Comparison of ENCODE assay signal across 9 cellular contexts in the genomic region with DNA sequence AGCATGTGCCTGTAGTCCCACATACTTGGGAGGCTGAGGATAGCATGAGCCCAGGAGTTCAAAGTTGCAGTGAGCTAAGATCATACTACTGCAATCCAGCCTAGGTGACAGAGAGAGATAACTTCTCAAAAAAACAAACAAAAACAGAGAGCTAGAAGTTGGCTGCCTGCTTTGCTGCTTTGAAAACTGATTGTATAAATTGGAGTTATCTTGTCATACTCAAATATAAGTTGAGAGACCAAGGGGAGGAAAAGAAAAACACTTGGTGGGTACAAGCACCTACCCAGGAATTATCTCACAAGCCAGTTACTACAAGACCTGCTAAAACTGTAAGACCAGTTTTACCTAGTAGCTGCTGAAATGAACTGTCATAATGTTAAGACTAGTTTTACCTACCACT.
"Had no signal": no experiment of that assay in that cellular context is flagged by ENCODE, and none has a peak within 500 bp of the region (broad histone marks: within the 10 kb centered on the region; RNA-seq: fewer than 3 reads in every experiment).

No MANE protein-coding gene starts in this region.

- H3K4me2 ChIP-seq: GM23338, KMS-11 had no signal

- H2AFZ ChIP-seq: GM23338 had no signal

- DNase-seq: H9, HCEC 1CT, HFFc6, KBM-7 had no signal

- FAIRE-seq: H1, H54 had no signal

- H3K27ac ChIP-seq: HL-60, KMS-11 had no signal

- ATAC-seq: GM23338 had no signal

- H3K9ac ChIP-seq: KMS-11 had no signal

- H3K4me3 ChIP-seq: GM23338 had no signal
